ENCODE assay signal across 8 cellular contexts in the genomic region with DNA sequence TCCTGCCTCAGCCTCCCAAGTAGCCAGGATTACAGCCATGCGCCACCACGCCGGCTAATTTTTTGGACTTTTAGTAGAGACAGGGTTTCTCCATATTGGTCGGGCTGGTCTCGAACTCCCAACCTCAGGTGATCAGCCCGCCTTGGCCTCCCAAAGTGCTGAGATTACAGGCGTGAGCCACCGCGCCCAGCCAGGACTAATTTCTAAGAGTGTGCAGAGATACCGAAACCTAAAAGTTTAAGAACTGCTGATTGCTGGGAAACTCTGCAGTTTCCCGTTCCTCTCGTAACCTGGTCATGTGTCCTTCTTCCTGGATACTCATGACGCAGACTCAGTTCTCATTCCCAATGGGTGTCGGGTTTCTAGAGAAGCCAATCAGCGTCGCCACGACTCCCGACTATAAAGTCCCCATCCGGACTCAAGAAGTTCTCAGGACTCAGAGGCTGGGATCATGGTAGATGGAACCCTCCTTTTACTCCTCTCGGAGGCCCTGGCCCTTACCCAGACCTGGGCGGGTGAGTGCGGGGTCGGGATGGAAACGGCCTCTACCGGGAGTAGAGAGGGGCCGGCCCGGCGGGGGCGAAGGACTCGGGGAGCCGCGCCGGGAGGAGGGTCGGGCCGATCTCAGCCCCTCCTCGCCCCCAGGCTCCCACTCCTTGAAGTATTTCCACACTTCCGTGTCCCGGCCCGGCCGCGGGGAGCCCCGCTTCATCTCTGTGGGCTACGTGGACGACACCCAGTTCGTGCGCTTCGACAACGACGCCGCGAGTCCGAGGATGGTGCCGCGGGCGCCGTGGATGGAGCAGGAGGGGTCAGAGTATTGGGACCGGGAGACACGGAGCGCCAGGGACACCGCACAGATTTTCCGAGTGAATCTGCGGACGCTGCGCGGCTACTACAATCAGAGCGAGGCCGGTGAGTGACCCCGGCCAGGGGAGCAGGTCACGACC. TPM values are rescaled to one million over a fixed set of nuclear protein-coding genes. Genes with fewer than 3 reads are reported as not detected.
DNase-seq lines count a peak whose midpoint lies in the region; ATAC-seq, FAIRE-seq and TF ChIP-seq lines count a peak whose summit lies in the region.

Gene HLA-E (plus strand): TSS at position 429 of the 950 bp plus-strand sequence. CDS start 23 bp downstream, at position 452.

- peaks cover 12% of the 10 kb centered on the region for H4K20me1 ChIP-seq in keratinocyte (ENCODE audit: control insufficient read depth, extremely low read depth, insufficient read depth, low read length)

- H2AFZ ChIP-seq in keratinocyte (ENCODE audit: control insufficient read depth, low read length): peak within 1 kb of the TSS; percentile 61

- peaks cover 24% of the 10 kb centered on the region for H3K79me2 ChIP-seq in keratinocyte (ENCODE audit: control insufficient read depth, insufficient read depth, low read length)

- peaks cover 21% of the 10 kb centered on the region for H3K4me1 ChIP-seq in keratinocyte (ENCODE audit: control insufficient read depth, extremely low read depth, insufficient read depth, low read length)

- ATAC-seq in GM18868 (IDR thresholded peaks at IDR 0.05; ENCODE audit: unreplicated experiment): peak; percentile 83
- peak; percentile 82 for ATAC-seq in HG03108 (IDR thresholded peaks at IDR 0.05; ENCODE audit: unreplicated experiment)

- H3K36me3 ChIP-seq in keratinocyte (ENCODE audit: control insufficient read depth in 2 of 2, extremely low read depth in 1 of 2, insufficient read depth in 2 of 2, low read length in 2 of 2): peaks cover 27 to 31% of the 10 kb centered on the region in 2 experiments

- FAIRE-seq in keratinocyte (lab: Jason Lieb, UNC): peak; percentile 71

- peak within 1 kb of the TSS; percentile 96 for H3K9ac ChIP-seq in keratinocyte (ENCODE audit: control insufficient read depth, extremely low read depth, insufficient read depth, low read length)

- no peaks in the 10 kb centered on the region for H3K9me1 ChIP-seq in keratinocyte (ENCODE audit: control insufficient read depth, extremely low read depth, insufficient read depth, low read length)

- dilution Hi-C loops in keratinocyte (cut with MboI; ENCODE audit: extremely low pct_ligation_motif_present, low sequenced_read_pairs): no loop called here

- H3K27me3 ChIP-seq in keratinocyte (ENCODE audit: control insufficient read depth, extremely low read depth, insufficient read depth, low read length): no peaks in the 10 kb centered on the region

- peak within 1 kb of the TSS; percentile 92 for H3K27ac ChIP-seq in keratinocyte (ENCODE audit: control insufficient read depth, insufficient read depth, low read length)

- H3K4me2 ChIP-seq in keratinocyte (ENCODE audit: control insufficient read depth, extremely low read depth, insufficient read depth, low read depth, low read length): peak within 1 kb of the TSS; percentile 98

- H3K4me3 ChIP-seq in keratinocyte (ENCODE audit: control insufficient read depth in 2 of 3, extremely low read depth in 1 of 3, insufficient read depth in 2 of 3, low read depth in 1 of 3, low read length in 3 of 3): peak within 1 kb of the TSS; percentile 84 to 97 (median 91)

- no peak for TF ChIP-seq CTCF in keratinocyte (optimal IDR thresholded peaks at IDR 0.05 in 1 of 3, IDR thresholded peaks at IDR 0.05 in 1 of 3, conservative IDR thresholded peaks at IDR 0.05 in 1 of 3; ENCODE audit: extremely low read depth in 1 of 3, insufficient read depth in 2 of 3, low read length in 3 of 3)

- DNase-seq in ACHN: peak; percentile 98
- peak; percentile 99 for DNase-seq in NCI-H226
- peak; percentile 79 for DNase-seq in activated CD4-positive, CD25-positive, alpha-beta regulatory T cell treated with anti-CD3 and anti-CD28 coated beads, Interleukin-2, amount 50 U/mL, for 72 hours
- peak; percentile 85 for DNase-seq in cerebellum (ENCODE audit: low spot score)
- DNase-seq in keratinocyte (ENCODE audit: low read depth, low spot score): peak; percentile 98
- DNase-seq in stimulated activated CD4-positive, alpha-beta T cell treated with anti-CD3 and anti-CD28 coated beads, Interleukin-15, amount 100 ng/mL, for 1 hour (ENCODE audit: low read depth in 1 of 2, low spot score in 1 of 2): peak; percentile 67 to 74

- H3K9me3 ChIP-seq in keratinocyte (ENCODE audit: control insufficient read depth, low read depth, low read length): no peaks in the 10 kb centered on the region

- in situ Hi-C loops in ACHN (cut with HindIII; ENCODE audit: low pct_ligation_motif_present, low pct_unique_long_range_greater_than_20kb, low sequenced_read_pairs): no loop called here

RNA-seq across cellular contexts. Expression of gene HLA-E, which starts in this region (rescaled TPM):
- 24.1 TPM for total RNA-seq in cerebellum
- polyA plus RNA-seq in keratinocyte: 108 to 177 TPM (median 123 TPM) in 3 replicates
- polyA plus RNA-seq in keratinocyte (2011; ENCODE audit: low read depth): 103 TPM
- polyA plus RNA-seq in keratinocyte (2011; cell fraction: cytosol; rRNA removed): 77.7 and 98.8 TPM in 2 replicates
- polyA plus RNA-seq in keratinocyte (2011; cell fraction: nucleus; rRNA removed): 209 and 216 TPM in 2 replicates
- polyA plus RNA-seq in keratinocyte (2012; ENCODE audit: low replicate concordance): 127 and 177 TPM in 2 replicates
- polyA minus RNA-seq in keratinocyte: 97.8 to 136 TPM (median 115 TPM) in 3 replicates
- 130 TPM for polyA minus RNA-seq in keratinocyte (2011; cell fraction: cytosol; rRNA and poly(A)+ RNA removed)
- 141 and 156 TPM in 2 replicates for polyA minus RNA-seq in keratinocyte (2011; cell fraction: nucleus; rRNA and poly(A)+ RNA removed)

Comparison
In these comparisons a context has a peak if more than half of its experiments do, and no peak if none do; other contexts are left out.
1. Peak in every context shown above with its lines: DNase-seq, ATAC-seq, H3K4me3 ChIP-seq and H3K27ac ChIP-seq.